ENCODE assay signal across 12 cellular contexts in genomic region chr6:27514906-27515495, GRCh38. TPM values are rescaled to one million over a fixed set of nuclear protein-coding genes. Genes with fewer than 3 reads are reported as not detected.
DNase-seq lines count a peak whose midpoint lies in the region; ATAC-seq, FAIRE-seq and TF ChIP-seq lines count a peak whose summit lies in the region.
"Had no signal": no experiment of that assay in that cellular context is flagged by ENCODE, and none has a peak within 500 bp of the region (broad histone marks: within the 10 kb centered on the region; RNA-seq: fewer than 3 reads in every experiment).

No MANE protein-coding gene starts in this region.

- dilution Hi-C loops in keratinocyte (cut with MboI; ENCODE audit: extremely low pct_ligation_motif_present, low sequenced_read_pairs), result no loop called here

- peak overlapping the region; percentile 24 for H3K4me2 ChIP-seq in keratinocyte (ENCODE audit: control insufficient read depth, extremely low read depth, insufficient read depth, low read depth, low read length)

- intact Hi-C loops in activated T-helper 1 cell treated with anti-CD3 and anti-CD28 coated beads, Interleukin-12 subunit alpha, Interleukin-12 subunit beta, Interleukin-2, Interleukin-4 antibody, amounts not matched to agents 30 ng/mL and 10 ng/mL and 1 ng/mL, durations not matched to agents 14 hours and 24 hours and 36 hours (cut with micrococcal nuclease), result no loop called here
- intact Hi-C loops in upper lobe of right lung (cut with DNase I), result no loop called here

- no peaks in the 10 kb centered on the region for H3K36me3 ChIP-seq in keratinocyte (ENCODE audit: control insufficient read depth in 2 of 2, extremely low read depth in 1 of 2, insufficient read depth in 2 of 2, low read length in 2 of 2)
- H3K36me3 ChIP-seq in upper lobe of right lung, result no peaks in the 10 kb centered on the region
- H3K36me3 ChIP-seq in effector memory CD4-positive, alpha-beta T cell (ENCODE audit: control insufficient read depth, insufficient read depth, low read length), result no peaks in the 10 kb centered on the region
- H3K36me3 ChIP-seq: heart right ventricle, right lobe of liver had no signal

- DNase-seq in stimulated activated naive CD8-positive, alpha-beta T cell treated with anti-CD3 and anti-CD28 coated beads, Interleukin-15, amount 100 ng/mL, for 72 hours, result no peak
- DNase-seq in stimulated activated naive CD8-positive, alpha-beta T cell treated with anti-CD3 and anti-CD28 coated beads, Interleukin-15, Interleukin-2, amounts not matched to agents 100 U/mL and 50 U/mL, for 24 hours, result no peak
- DNase-seq in activated T-helper 1 cell treated with anti-CD3 and anti-CD28 coated beads, Interleukin-12 subunit alpha, Interleukin-12 subunit beta, Interleukin-2, Interleukin-4 antibody, amounts not matched to agents 30 ng/mL and 10 ng/mL and 1 ng/mL, durations not matched to agents 14 hours and 24 hours and 36 hours (ENCODE audit: low spot score), result no peak
- DNase-seq in keratinocyte (ENCODE audit: low read depth, low spot score) (no peak), upper lobe of right lung (no peak)
- no peak for DNase-seq in effector memory CD4-positive, alpha-beta T cell
- DNase-seq: heart right ventricle, mesendoderm, NCI-H2171 treated with DMSO at 0.1 percent for 48 hours, right lobe of liver had no signal

- H3K27me3 ChIP-seq in keratinocyte (ENCODE audit: control insufficient read depth, extremely low read depth, insufficient read depth, low read length), result peaks cover 32% of the 10 kb centered on the region
- H3K27me3 ChIP-seq in upper lobe of right lung, result peaks cover 57% of the 10 kb centered on the region
- peaks cover 18% of the 10 kb centered on the region for H3K27me3 ChIP-seq in effector memory CD4-positive, alpha-beta T cell (replicated peaks; ENCODE audit: control insufficient read depth, insufficient read depth, low read length, poor library complexity, severe bottlenecking)

- H3K36me3 Mint-ChIP-seq in activated T-helper 1 cell treated with anti-CD3 and anti-CD28 coated beads, Interleukin-12 subunit alpha, Interleukin-12 subunit beta, Interleukin-2, Interleukin-4 antibody, amounts not matched to agents 30 ng/mL and 10 ng/mL and 1 ng/mL, durations not matched to agents 14 hours and 24 hours and 36 hours (ENCODE audit: low read depth), result peaks cover 2% of the 10 kb centered on the region

- FAIRE-seq in keratinocyte (lab: Jason Lieb, UNC), result no peak

- H3K4me1 ChIP-seq in keratinocyte (ENCODE audit: control insufficient read depth, extremely low read depth, insufficient read depth, low read length) (peaks cover 5% of the 10 kb centered on the region), upper lobe of right lung (peaks cover 8% of the 10 kb centered on the region)
- H3K4me1 ChIP-seq in effector memory CD4-positive, alpha-beta T cell (ENCODE audit: control insufficient read depth, insufficient read depth, low read length, poor library complexity, severe bottlenecking), result peaks cover 4% of the 10 kb centered on the region

- H3K27ac Mint-ChIP-seq in stimulated activated naive CD8-positive, alpha-beta T cell treated with anti-CD3 and anti-CD28 coated beads, Interleukin-15, amount 100 ng/mL, for 72 hours, result no peak overlapping the region
- no peak overlapping the region for H3K27ac Mint-ChIP-seq in activated T-helper 1 cell treated with anti-CD3 and anti-CD28 coated beads, Interleukin-12 subunit alpha, Interleukin-12 subunit beta, Interleukin-2, Interleukin-4 antibody, amounts not matched to agents 30 ng/mL and 10 ng/mL and 1 ng/mL, durations not matched to agents 14 hours and 24 hours and 36 hours

- H2AFZ ChIP-seq in keratinocyte (ENCODE audit: control insufficient read depth, low read length), result peak overlapping the region; percentile 49

- H3K9ac ChIP-seq in keratinocyte (ENCODE audit: control insufficient read depth, extremely low read depth, insufficient read depth, low read length), result no peak overlapping the region

- no peak for ATAC-seq in stimulated activated naive CD8-positive, alpha-beta T cell treated with anti-CD3 and anti-CD28 coated beads, Interleukin-15, amount 100 ng/mL, for 72 hours
- no peak for ATAC-seq in stimulated activated naive CD8-positive, alpha-beta T cell treated with anti-CD3 and anti-CD28 coated beads, Interleukin-15, Interleukin-2, amounts not matched to agents 100 U/mL and 50 U/mL, for 24 hours
- ATAC-seq in upper lobe of right lung, result no peak
- no peak for ATAC-seq in GM19467 (IDR thresholded peaks at IDR 0.05; ENCODE audit: unreplicated experiment)
- ATAC-seq in HG03520 (IDR thresholded peaks at IDR 0.05; ENCODE audit: unreplicated experiment), result no peak
- ATAC-seq: heart right ventricle, right lobe of liver had no signal

- no peak for TF ChIP-seq CTCF in keratinocyte (optimal IDR thresholded peaks at IDR 0.05 in 1 of 3, IDR thresholded peaks at IDR 0.05 in 1 of 3, conservative IDR thresholded peaks at IDR 0.05 in 1 of 3; ENCODE audit: extremely low read depth in 1 of 3, insufficient read depth in 2 of 3, low read length in 3 of 3)
- TF ChIP-seq CTCF in upper lobe of right lung (IDR thresholded peaks at IDR 0.05), result no peak

- no peaks in the 10 kb centered on the region for H3K9me3 Mint-ChIP-seq in stimulated activated naive CD8-positive, alpha-beta T cell treated with anti-CD3 and anti-CD28 coated beads, Interleukin-15, amount 100 ng/mL, for 72 hours
- H3K9me3 Mint-ChIP-seq in activated T-helper 1 cell treated with anti-CD3 and anti-CD28 coated beads, Interleukin-12 subunit alpha, Interleukin-12 subunit beta, Interleukin-2, Interleukin-4 antibody, amounts not matched to agents 30 ng/mL and 10 ng/mL and 1 ng/mL, durations not matched to agents 14 hours and 24 hours and 36 hours, result no peaks in the 10 kb centered on the region

- H3K4me1 Mint-ChIP-seq in stimulated activated naive CD8-positive, alpha-beta T cell treated with anti-CD3 and anti-CD28 coated beads, Interleukin-15, amount 100 ng/mL, for 72 hours, result peaks cover 18% of the 10 kb centered on the region
- H3K4me1 Mint-ChIP-seq in activated T-helper 1 cell treated with anti-CD3 and anti-CD28 coated beads, Interleukin-12 subunit alpha, Interleukin-12 subunit beta, Interleukin-2, Interleukin-4 antibody, amounts not matched to agents 30 ng/mL and 10 ng/mL and 1 ng/mL, durations not matched to agents 14 hours and 24 hours and 36 hours (ENCODE audit: low read depth), result peaks cover 16% of the 10 kb centered on the region

- H3K9me3 ChIP-seq in keratinocyte (ENCODE audit: control insufficient read depth, low read depth, low read length) (no peaks in the 10 kb centered on the region), upper lobe of right lung (no peaks in the 10 kb centered on the region)
- no peaks in the 10 kb centered on the region for H3K9me3 ChIP-seq in effector memory CD4-positive, alpha-beta T cell (ENCODE audit: control insufficient read depth, low read length)
- H3K9me3 ChIP-seq: heart right ventricle, right lobe of liver had no signal

- peak overlapping the region; percentile 32 to 35 for H3K4me3 Mint-ChIP-seq in stimulated activated naive CD8-positive, alpha-beta T cell treated with anti-CD3 and anti-CD28 coated beads, Interleukin-15, amount 100 ng/mL, for 72 hours
- H3K4me3 Mint-ChIP-seq in activated T-helper 1 cell treated with anti-CD3 and anti-CD28 coated beads, Interleukin-12 subunit alpha, Interleukin-12 subunit beta, Interleukin-2, Interleukin-4 antibody, amounts not matched to agents 30 ng/mL and 10 ng/mL and 1 ng/mL, durations not matched to agents 14 hours and 24 hours and 36 hours, result peak overlapping the region; percentile 13

- peak overlapping the region in 2 of 3 experiments; percentile 3 to 53 for H3K4me3 ChIP-seq in keratinocyte (ENCODE audit: control insufficient read depth in 2 of 3, extremely low read depth in 1 of 3, insufficient read depth in 2 of 3, low read depth in 1 of 3, low read length in 3 of 3)
- peak overlapping the region; percentile 18 for H3K4me3 ChIP-seq in upper lobe of right lung
- no peak overlapping the region for H3K4me3 ChIP-seq in effector memory CD4-positive, alpha-beta T cell (ENCODE audit: insufficient read depth, low read depth, low read length, poor library complexity, severe bottlenecking)
- H3K4me3 ChIP-seq: right lobe of liver had no signal

- H4K20me1 ChIP-seq in keratinocyte (ENCODE audit: control insufficient read depth, extremely low read depth, insufficient read depth, low read length), result no peaks in the 10 kb centered on the region

- peaks cover 71% of the 10 kb centered on the region for H3K27me3 Mint-ChIP-seq in stimulated activated naive CD8-positive, alpha-beta T cell treated with anti-CD3 and anti-CD28 coated beads, Interleukin-15, amount 100 ng/mL, for 72 hours
- peaks cover 43% of the 10 kb centered on the region for H3K27me3 Mint-ChIP-seq in activated T-helper 1 cell treated with anti-CD3 and anti-CD28 coated beads, Interleukin-12 subunit alpha, Interleukin-12 subunit beta, Interleukin-2, Interleukin-4 antibody, amounts not matched to agents 30 ng/mL and 10 ng/mL and 1 ng/mL, durations not matched to agents 14 hours and 24 hours and 36 hours (ENCODE audit: insufficient read depth)

- H3K9me1 ChIP-seq in keratinocyte (ENCODE audit: control insufficient read depth, extremely low read depth, insufficient read depth, low read length), result no peaks in the 10 kb centered on the region

- no peak overlapping the region for H3K27ac ChIP-seq in keratinocyte (ENCODE audit: control insufficient read depth, insufficient read depth, low read length)
- H3K27ac ChIP-seq in upper lobe of right lung, result no peak overlapping the region
- H3K27ac ChIP-seq in effector memory CD4-positive, alpha-beta T cell (ENCODE audit: insufficient read depth, low read length, poor library complexity, severe bottlenecking), result no peak overlapping the region
- H3K27ac ChIP-seq: heart right ventricle, right lobe of liver had no signal

- H3K79me2 ChIP-seq in keratinocyte (ENCODE audit: control insufficient read depth, insufficient read depth, low read length), result no peaks in the 10 kb centered on the region

RNA-seq across cellular contexts. Expression of gene ZNF184, which starts 42.1 kb away (rescaled TPM):
- total RNA-seq in activated T-helper 1 cell treated with anti-CD3 and anti-CD28 coated beads, Interleukin-12 subunit alpha, Interleukin-12 subunit beta, Interleukin-2, Interleukin-4 antibody, amounts not matched to agents 30 ng/mL and 10 ng/mL and 1 ng/mL, durations not matched to agents 14 hours and 24 hours and 36 hours, result 7.6 and 8.0 TPM in 2 replicates
- polyA plus RNA-seq in keratinocyte, result 2.3 to 4.3 TPM (median 3.1 TPM) in 3 replicates
- 2.8 TPM for polyA plus RNA-seq in keratinocyte (2011; ENCODE audit: low read depth)
- 1.5 and 3.6 TPM in 2 replicates for polyA plus RNA-seq in keratinocyte (2011; cell fraction: cytosol; rRNA removed)
- 3.0 and 4.2 TPM in 2 replicates for polyA plus RNA-seq in keratinocyte (2011; cell fraction: nucleus; rRNA removed)
- polyA plus RNA-seq in keratinocyte (2012; ENCODE audit: low replicate concordance), result 1.9 and 3.9 TPM in 2 replicates
- polyA minus RNA-seq in keratinocyte, result 1.7 to 4.2 TPM (median 3.7 TPM) in 3 replicates
- 3.6 TPM for polyA minus RNA-seq in keratinocyte (2011; cell fraction: cytosol; rRNA and poly(A)+ RNA removed)
- 2.3 and 5.4 TPM in 2 replicates for polyA minus RNA-seq in keratinocyte (2011; cell fraction: nucleus; rRNA and poly(A)+ RNA removed)
- 6.8 TPM for total RNA-seq in upper lobe of right lung
